6 cellular contexts compared by ENCODE assay signal in the genomic region with DNA sequence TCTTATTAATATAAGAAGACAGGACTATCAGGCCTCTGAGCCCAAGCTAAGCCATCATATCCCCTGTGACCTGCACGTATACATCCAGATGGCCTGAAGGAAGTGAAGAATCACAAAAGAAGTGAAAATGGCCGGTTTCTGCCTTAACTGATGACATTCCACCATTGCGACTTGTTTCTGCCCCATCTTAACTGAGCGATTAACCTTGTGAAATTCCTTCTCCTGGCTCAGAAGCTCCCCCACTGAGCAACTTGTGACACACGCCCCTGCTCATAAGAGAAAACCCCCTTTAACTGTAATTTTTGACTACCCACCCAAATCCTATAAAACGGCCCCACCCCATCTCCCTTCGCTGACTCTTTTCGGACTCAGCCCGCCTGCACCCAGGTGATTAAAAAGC.
DNase-seq lines count a peak whose midpoint lies in the region; ATAC-seq and TF ChIP-seq lines count a peak whose summit lies in the region.
"Not testable (repeated sequence)": the region's sequence is repeated elsewhere in the genome, so short reads cannot be mapped to it uniquely, and the experiment has no call there.

No MANE protein-coding gene starts in this region.

- not testable (repeated sequence) for H3K9ac ChIP-seq in HUES6 (ENCODE audit: low read length); endodermal cell (ENCODE audit: extremely low read depth, low read length, poor library complexity, severe bottlenecking); mesendoderm (ENCODE audit: low read length)

- H4K5ac ChIP-seq in mesendoderm (ENCODE audit: low read length) = not testable (repeated sequence)

- H2AK5ac ChIP-seq in mesendoderm (ENCODE audit: low read length) = not testable (repeated sequence)

- not testable (repeated sequence) for H3K56ac ChIP-seq in mesendoderm (ENCODE audit: low read length)

- not testable (repeated sequence) for H3K9me3 ChIP-seq in HUES6 (ENCODE audit: control insufficient read depth, insufficient read depth, low read depth, low read length); endodermal cell (ENCODE audit: control insufficient read depth, low read length); esophagus muscularis mucosa

- not testable (repeated sequence) for H3K79me2 ChIP-seq in GM23338 (replicated peaks; ENCODE audit: insufficient read depth); mesendoderm (ENCODE audit: control insufficient read depth, insufficient read depth, low read length)

- H3K27me3 Mint-ChIP-seq in GM23338 (ENCODE audit: insufficient read depth, low read depth, poor library complexity); endodermal cell (ENCODE audit: insufficient read depth): not testable (repeated sequence)

- not testable (repeated sequence) for H3K36me3 ChIP-seq in GM23338 (ENCODE audit: insufficient read depth); HUES6 (ENCODE audit: control insufficient read depth, insufficient read depth, low read length); endodermal cell (ENCODE audit: control insufficient read depth, insufficient read depth, low read length); esophagus muscularis mucosa; mesendoderm (ENCODE audit: control insufficient read depth, insufficient read depth, low read length)

- intact Hi-C loops in esophagus muscularis mucosa (cut with DNase I) = not testable (repeated sequence)

- H3K23ac ChIP-seq in mesendoderm (ENCODE audit: low read length) = not testable (repeated sequence)

- H3F3A ChIP-seq in GM23338 (replicated peaks; ENCODE audit: low read depth) = not testable (repeated sequence)

- not testable (repeated sequence) for H3K27ac Mint-ChIP-seq in GM23338, endodermal cell

- peak; percentile 67 for DNase-seq in ELF-1 (ENCODE audit: low read depth, low spot score)
- not testable (repeated sequence) for DNase-seq in GM23338 (ENCODE audit: low spot score)
- peak; percentile 76 for DNase-seq in endodermal cell
- DNase-seq in esophagus muscularis mucosa (ENCODE audit: extremely low spot score) = peak; percentile 37
- peak; percentile 72 for DNase-seq in mesendoderm

- not testable (repeated sequence) for H3K36me3 Mint-ChIP-seq in GM23338 (ENCODE audit: low read depth); endodermal cell (ENCODE audit: low read depth)

- not testable (repeated sequence) for H3K27ac ChIP-seq in GM23338 (ENCODE audit: low read depth); endodermal cell (ENCODE audit: low read depth, low read length); esophagus muscularis mucosa (replicated peaks in 1 of 4)
- H3K27ac ChIP-seq in HUES6 (ENCODE audit: low read depth, low read length) (peak overlapping the region; percentile 41; the same call in 1 of the 2 replicates), mesendoderm (ENCODE audit: low read depth, low read length) (peak overlapping the region; percentile 36)

- 72 to 82% methylated on average over 7 to 9 of the region's 9 CpGs for WGBS in endodermal cell (ENCODE audit: insufficient coverage in 1 of 2, insufficient read length in 1 of 2), 2 experiments
- WGBS in esophagus muscularis mucosa = 94% methylated on average over 9 of the region's 9 CpGs
- no CpG with 5 or more reads among the region's 9 CpGs for WGBS in mesendoderm (ENCODE audit: extremely low coverage, insufficient coverage, low lambda C conversion rate)

- not testable (repeated sequence) for TF ChIP-seq POLR2A in esophagus muscularis mucosa (IDR thresholded peaks at IDR 0.05; ENCODE audit: low read depth)

- H2BK15ac ChIP-seq in mesendoderm (replicated peaks; ENCODE audit: low read depth) = not testable (repeated sequence)

- peak overlapping the region; percentile 68 for H3K18ac ChIP-seq in mesendoderm (ENCODE audit: low read length)

- ATAC-seq in GM23338 = not testable (repeated sequence)

- not testable (repeated sequence) for H3K79me1 ChIP-seq in mesendoderm (ENCODE audit: low read length)

- not testable (repeated sequence) for H3K4ac ChIP-seq in mesendoderm (ENCODE audit: low read depth, low read length)

- H3K9me2 ChIP-seq in GM23338 (ENCODE audit: insufficient read depth) = not testable (repeated sequence)

- not testable (repeated sequence) for H3K27me3 ChIP-seq in GM23338 (ENCODE audit: insufficient read depth); HUES6 (ENCODE audit: control insufficient read depth, insufficient read depth, low read length); endodermal cell (ENCODE audit: control insufficient read depth, insufficient read depth, low read length, poor library complexity, severe bottlenecking); esophagus muscularis mucosa; mesendoderm (ENCODE audit: insufficient read depth, low read length, poor library complexity)

- 0 out of 2 replicates have a peak overlapping the region, but pooled peaks have one; percentile 47 for H2AFZ ChIP-seq in GM23338

- H3K4me3 Mint-ChIP-seq in GM23338, endodermal cell: not testable (repeated sequence)

- peaks cover 15% of the 10 kb centered on the region for H3K4me1 ChIP-seq in GM23338 (ENCODE audit: insufficient read depth)
- H3K4me1 ChIP-seq in HUES6 (ENCODE audit: control insufficient read depth, insufficient read depth, low read length) = peaks cover 38% of the 10 kb centered on the region
- H3K4me1 ChIP-seq in endodermal cell (ENCODE audit: control insufficient read depth, insufficient read depth, low read length); mesendoderm (ENCODE audit: control insufficient read depth, low read depth, low read length): not testable (repeated sequence)
- peaks cover 19 to 26% (median 25%) of the 10 kb centered on the region in 4 donors for H3K4me1 ChIP-seq in esophagus muscularis mucosa

- H4K20me1 ChIP-seq in GM23338 (replicated peaks; ENCODE audit: insufficient read depth) = not testable (repeated sequence)

- not testable (repeated sequence) for TF ChIP-seq EP300 in esophagus muscularis mucosa (IDR thresholded peaks at IDR 0.05)

- not testable (repeated sequence) for H2BK120ac ChIP-seq in mesendoderm (ENCODE audit: low read depth, low read length)

- TF ChIP-seq CTCF in GM23338 (conservative IDR thresholded peaks at IDR 0.05; ENCODE audit: low read depth in 2 of 2); endodermal cell (conservative IDR thresholded peaks at IDR 0.05); esophagus muscularis mucosa (IDR thresholded peaks at IDR 0.05): not testable (repeated sequence)

- peaks cover 15% of the 10 kb centered on the region for H3K4me1 Mint-ChIP-seq in GM23338
- H3K4me1 Mint-ChIP-seq in endodermal cell = peaks cover 17% of the 10 kb centered on the region

- not testable (repeated sequence) for H4K8ac ChIP-seq in mesendoderm (ENCODE audit: low read depth, low read length)

- not testable (repeated sequence) for H2BK5ac ChIP-seq in mesendoderm (ENCODE audit: low read length)

- H3K4me2 ChIP-seq in GM23338; mesendoderm (ENCODE audit: low read length): not testable (repeated sequence)

- H3K4me3 ChIP-seq in GM23338; HUES6 (ENCODE audit: low read depth, low read length); endodermal cell (ENCODE audit: low read length); esophagus muscularis mucosa; mesendoderm (ENCODE audit: low read length): not testable (repeated sequence)

- H3K9me3 Mint-ChIP-seq in GM23338, endodermal cell: not testable (repeated sequence)
